21 cellular contexts compared by ENCODE assay signal in the genomic region with DNA sequence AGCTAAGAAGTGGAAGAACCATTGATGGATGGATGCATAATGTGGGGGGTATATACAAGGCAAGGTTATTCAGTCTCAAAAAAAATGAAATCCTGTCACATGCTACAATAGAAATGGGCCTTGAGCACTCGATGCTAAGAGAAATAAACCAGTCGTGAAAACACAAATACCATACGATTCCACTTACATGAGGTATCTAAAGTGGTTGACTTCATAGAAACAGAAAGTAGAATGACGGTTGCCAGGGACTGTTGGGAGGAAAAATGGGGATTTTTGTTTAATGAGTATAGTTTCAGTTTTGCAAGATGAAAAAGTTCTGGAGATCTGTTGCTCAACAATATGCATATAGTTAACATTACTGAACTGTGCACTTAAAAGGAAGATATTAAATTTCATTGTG.
DNase-seq lines count a peak whose midpoint lies in the region; ATAC-seq, FAIRE-seq and TF ChIP-seq lines count a peak whose summit lies in the region.
"Had no signal": no experiment of that assay in that cellular context is flagged by ENCODE, and none has a peak within 500 bp of the region (broad histone marks: within the 10 kb centered on the region; RNA-seq: fewer than 3 reads in every experiment).

No MANE protein-coding gene starts in this region.

- H3K27me3 Mint-ChIP-seq in activated CD4-positive, alpha-beta T cell treated with anti-CD3 and anti-CD28 coated beads for 36 hours = no peaks in the 10 kb centered on the region
- no peaks in the 10 kb centered on the region for H3K27me3 Mint-ChIP-seq in CD4-positive, alpha-beta T cell
- H3K27me3 Mint-ChIP-seq in progenitor cell of endocrine pancreas = no peaks in the 10 kb centered on the region

- ATAC-seq in activated CD4-positive, alpha-beta T cell treated with anti-CD3 and anti-CD28 coated beads for 36 hours = peak; percentile 64
- ATAC-seq in CD4-positive, alpha-beta T cell (ENCODE audit: poor library complexity) = no peak
- peak; percentile 50 for ATAC-seq in HG02884 (IDR thresholded peaks at IDR 0.05; ENCODE audit: unreplicated experiment)
- ATAC-seq in GM18520 (IDR thresholded peaks at IDR 0.05; ENCODE audit: unreplicated experiment) = no peak
- ATAC-seq: body of pancreas, heart right ventricle, upper lobe of right lung had no signal

- peak; percentile 3 for DNase-seq in activated CD4-positive, alpha-beta T cell treated with anti-CD3 and anti-CD28 coated beads for 36 hours
- DNase-seq in activated CD4-positive, alpha-beta T cell treated with anti-CD3 and anti-CD28 coated beads for 48 hours = no peak
- DNase-seq in CD4-positive, alpha-beta T cell = no peak
- DNase-seq in bronchial epithelial cell (ENCODE audit: low read depth) (peak; percentile 0), AG08395 (ENCODE audit: low spot score) (no peak), progenitor cell of endocrine pancreas (ENCODE audit: low spot score, unreplicated experiment) (no peak)
- DNase-seq: AML-193; body of pancreas; effector CD4-positive, alpha-beta T cell; heart right ventricle; NCI-H1105 treated with DMSO at 0.1 percent for 48 hours; NCI-H2081; NCI-H226; nucleus accumbens; stimulated activated CD8-positive, alpha-beta memory T cell treated with anti-CD3 and anti-CD28 coated beads, Interleukin-4, amount 100 ng/mL, for 48 hours; upper lobe of right lung had no signal

- peaks cover 17% of the 10 kb centered on the region for H3K4me1 Mint-ChIP-seq in activated CD4-positive, alpha-beta T cell treated with anti-CD3 and anti-CD28 coated beads for 36 hours
- H3K4me1 Mint-ChIP-seq in CD4-positive, alpha-beta T cell (ENCODE audit: low read depth) = peaks cover 16% of the 10 kb centered on the region
- H3K4me1 Mint-ChIP-seq in progenitor cell of endocrine pancreas (ENCODE audit: low read depth) = no peaks in the 10 kb centered on the region

- peaks cover 2% of the 10 kb centered on the region for H3K9me3 Mint-ChIP-seq in activated CD4-positive, alpha-beta T cell treated with anti-CD3 and anti-CD28 coated beads for 36 hours (ENCODE audit: low read depth)
- no peaks in the 10 kb centered on the region for H3K9me3 Mint-ChIP-seq in CD4-positive, alpha-beta T cell
- no peaks in the 10 kb centered on the region for H3K9me3 Mint-ChIP-seq in progenitor cell of endocrine pancreas (ENCODE audit: low read depth)

- H3K36me3 ChIP-seq in bronchial epithelial cell (ENCODE audit: control insufficient read depth, insufficient read depth, low read length) = no peaks in the 10 kb centered on the region
- H3K36me3 ChIP-seq: heart right ventricle, SJSA1, upper lobe of right lung had no signal

- no peak overlapping the region for H3K4me3 ChIP-seq in bronchial epithelial cell (ENCODE audit: low read depth, low read length)
- H3K4me3 ChIP-seq: body of pancreas, heart right ventricle, SJSA1, upper lobe of right lung had no signal

- no peak overlapping the region for H3K27ac ChIP-seq in CD4-positive, alpha-beta T cell (ENCODE audit: low read depth, low read length)
- H3K27ac ChIP-seq: body of pancreas, heart right ventricle, SJSA1, upper lobe of right lung had no signal

- TF ChIP-seq CTCF in CD4-positive, alpha-beta T cell (IDR thresholded peaks at IDR 0.05) = no peak
- TF ChIP-seq CTCF in bronchial epithelial cell (IDR thresholded peaks at IDR 0.05; ENCODE audit: insufficient read depth, low read length, severe bottlenecking) = no peak
- TF ChIP-seq CTCF in progenitor cell of endocrine pancreas (IDR thresholded peaks at IDR 0.05; ENCODE audit: unreplicated experiment) = no peak

- no peaks in the 10 kb centered on the region for H3K9me3 ChIP-seq in CD4-positive, alpha-beta T cell (ENCODE audit: control insufficient read depth, low read length)
- H3K9me3 ChIP-seq: body of pancreas, heart right ventricle, SJSA1, upper lobe of right lung had no signal

- POLR2A ChIA-PET in activated CD4-positive, alpha-beta T cell treated with anti-CD3 and anti-CD28 coated beads for 36 hours (lab: Charles Lee) = no interaction called here
- POLR2A ChIA-PET in CD4-positive, alpha-beta T cell (lab: Charles Lee) = interaction anchor here (0.9 kb wide), 1 partner anchor 40 kb away, joined by 3 read pairs; no protein-coding TSS in a partner anchor

- H3K4me3 Mint-ChIP-seq in activated CD4-positive, alpha-beta T cell treated with anti-CD3 and anti-CD28 coated beads for 36 hours = no peak overlapping the region
- H3K4me3 Mint-ChIP-seq in CD4-positive, alpha-beta T cell = peak overlapping the region; percentile 70
- no peak overlapping the region for H3K4me3 Mint-ChIP-seq in progenitor cell of endocrine pancreas (ENCODE audit: low read depth)

- H3K36me3 Mint-ChIP-seq in activated CD4-positive, alpha-beta T cell treated with anti-CD3 and anti-CD28 coated beads for 36 hours (ENCODE audit: low read depth) = no peaks in the 10 kb centered on the region
- no peaks in the 10 kb centered on the region for H3K36me3 Mint-ChIP-seq in CD4-positive, alpha-beta T cell (ENCODE audit: low read depth)
- no peaks in the 10 kb centered on the region for H3K36me3 Mint-ChIP-seq in progenitor cell of endocrine pancreas (ENCODE audit: insufficient read depth)

- no peak for FAIRE-seq in bronchial epithelial cell (lab: Jason Lieb, UNC)
- FAIRE-seq: G401.6, H54 had no signal

- intact Hi-C loops in activated CD4-positive, alpha-beta T cell treated with anti-CD3 and anti-CD28 coated beads for 36 hours (cut with DNase I, micrococcal nuclease) = loop anchor here (1.0 to 2.0 kb wide), 5 partner anchors 40 to 118 kb away; no protein-coding TSS in a partner anchor
- intact Hi-C loops in CD4-positive, alpha-beta T cell (cut with DNase I, micrococcal nuclease) = no loop called here

- CTCF ChIA-PET in activated CD4-positive, alpha-beta T cell treated with anti-CD3 and anti-CD28 coated beads for 36 hours (lab: Charles Lee) = no interaction called here
- CTCF ChIA-PET in CD4-positive, alpha-beta T cell (lab: Charles Lee) = no interaction called here

- no peak overlapping the region for H3K27ac Mint-ChIP-seq in activated CD4-positive, alpha-beta T cell treated with anti-CD3 and anti-CD28 coated beads for 36 hours
- H3K27ac Mint-ChIP-seq in CD4-positive, alpha-beta T cell = peak overlapping the region; percentile 62
- H3K27ac Mint-ChIP-seq in progenitor cell of endocrine pancreas = no peak overlapping the region

- no peaks in the 10 kb centered on the region for H3K27me3 ChIP-seq in CD4-positive, alpha-beta T cell (ENCODE audit: control insufficient read depth, insufficient read depth, low read length)
- no peaks in the 10 kb centered on the region for H3K27me3 ChIP-seq in bronchial epithelial cell (ENCODE audit: control insufficient read depth, insufficient read depth, low read length)
- H3K27me3 ChIP-seq: body of pancreas, heart right ventricle, SJSA1, upper lobe of right lung had no signal

Comparison
In these comparisons a context has a peak if more than half of its experiments do, and no peak if none do; other contexts are left out.
1. DNase-seq: peak in activated CD4-positive, alpha-beta T cell treated with anti-CD3 and anti-CD28 coated beads for 36 hours (single experiment) and bronchial epithelial cell (single experiment); none in activated CD4-positive, alpha-beta T cell treated with anti-CD3 and anti-CD28 coated beads for 48 hours (single experiment), CD4-positive, alpha-beta T cell (0 of 10), AG08395 (single experiment) and progenitor cell of endocrine pancreas (single experiment).
2. ATAC-seq: peak in activated CD4-positive, alpha-beta T cell treated with anti-CD3 and anti-CD28 coated beads for 36 hours (single experiment) and HG02884 (single experiment); none in CD4-positive, alpha-beta T cell (single experiment) and GM18520 (single experiment).
3. intact Hi-C loops: an anchor here in activated CD4-positive, alpha-beta T cell treated with anti-CD3 and anti-CD28 coated beads for 36 hours (1.0 to 2.0 kb wide); none called in CD4-positive, alpha-beta T cell.